In the genomic region with DNA sequence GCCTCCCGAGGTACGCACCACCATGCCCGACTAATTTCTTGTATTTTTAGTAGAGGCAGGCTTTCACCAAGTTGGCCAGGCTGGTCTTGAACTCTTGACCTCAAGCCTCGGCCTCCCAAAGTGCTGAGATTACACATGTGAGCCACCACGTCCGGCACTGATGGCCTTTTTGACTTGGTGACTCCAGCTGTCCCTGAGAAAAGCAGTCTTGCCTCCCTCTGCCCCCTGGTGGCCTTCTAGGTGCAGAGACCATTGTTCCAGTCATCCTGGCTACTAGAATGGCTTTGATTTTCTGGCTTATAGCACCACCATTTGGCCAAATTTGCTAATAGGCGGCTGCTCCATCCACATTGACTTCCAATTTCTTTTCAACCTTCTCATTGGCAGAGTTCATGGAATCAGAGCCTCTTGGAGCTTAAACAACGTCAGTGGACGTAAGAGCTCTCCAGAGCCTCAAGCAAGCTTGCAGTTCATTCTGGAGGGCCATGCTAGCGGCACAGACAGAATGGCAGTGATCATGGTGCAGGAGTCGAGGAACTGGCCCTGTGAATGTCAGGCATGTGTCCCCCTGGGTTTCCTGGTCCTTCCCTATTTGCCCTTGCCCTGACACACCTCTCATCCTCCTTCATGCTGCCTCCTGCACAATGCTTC, we compare ENCODE assay signal across 1 cellular context.
TF ChIP-seq lines count a peak whose summit lies in the region.

No MANE protein-coding gene starts in this region.

TF ChIP-seq in K562, 482 proteins besides CTCF, POLR2A, EP300 and RAD21 (continued from another document and continues in another):
- TF ChIP-seq HNRNPLL (IDR thresholded peaks at IDR 0.05; ENCODE audit: low read depth, low read length, poor library complexity, severe bottlenecking) (no peak), ZNF518B (CRISPR knock-in tag; IDR thresholded peaks at IDR 0.05) (no peak), HSF4 (CRISPR knock-in tag; IDR thresholded peaks at IDR 0.05; ENCODE audit: borderline replicate concordance) (no peak), SUPT5H (IDR thresholded peaks at IDR 0.05) (no peak), E2F5 (CRISPR knock-in tag; IDR thresholded peaks at IDR 0.05) (no peak), RBM15 (IDR thresholded peaks at IDR 0.05; ENCODE audit: insufficient read depth, low read length) (no peak), CREB1 (IDR thresholded peaks at IDR 0.05) (no peak), CREB1 (CRISPR knock-in tag; IDR thresholded peaks at IDR 0.05) (peak; percentile 67; the same call in 1 of the 2 replicates), SP1 (CRISPR knock-in tag; IDR thresholded peaks at IDR 0.05) (no peak), ZNF311 (CRISPR knock-in tag; IDR thresholded peaks at IDR 0.05) (no peak), TAF15 (IDR thresholded peaks at IDR 0.05; ENCODE audit: low read depth, low read length) (no peak), ETS1 (conservative IDR thresholded peaks at IDR 0.05; ENCODE audit: control insufficient read depth, low read depth, low read length) (no peak), MYC (IDR thresholded peaks at IDR 0.05; ENCODE audit: low read depth, low read length) (peak; percentile 60), MYC (CRISPR knock-in tag; IDR thresholded peaks at IDR 0.05; ENCODE audit: borderline replicate concordance, low read depth) (no peak), RUNX1 (IDR thresholded peaks at IDR 0.05; ENCODE audit: low read depth) (no peak), ILF3 (IDR thresholded peaks at IDR 0.05; ENCODE audit: borderline replicate concordance) (no peak), SAFB (IDR thresholded peaks at IDR 0.05; ENCODE audit: borderline replicate concordance, low read depth, low read length) (no peak), HCFC1 (IDR thresholded peaks at IDR 0.05; ENCODE audit: low read depth, low read length) (no peak), UBTF (IDR thresholded peaks at IDR 0.05; ENCODE audit: borderline replicate concordance in 1 of 2, low read depth in 2 of 2, low read length in 2 of 2) (peak in 1 of 2 experiments; percentile 59; a peak in 1 of 4 replicates), YY1 (IDR thresholded peaks at IDR 0.05; ENCODE audit: borderline replicate concordance in 1 of 3, control insufficient read depth in 1 of 3, extremely low read depth in 1 of 3, insufficient read depth in 3 of 3, insufficient read length in 1 of 3, insufficient replicate concordance in 2 of 3, low read depth in 1 of 3, low read length in 2 of 3) (peak in 2 of 3 experiments; percentile 38 to 71), GTF2A2 (tag; IDR thresholded peaks at IDR 0.05) (no peak), BACH1 (tag; IDR thresholded peaks at IDR 0.05) (no peak), ZNF551 (CRISPR knock-in tag; IDR thresholded peaks at IDR 0.05) (no peak), ZBTB8A (IDR thresholded peaks at IDR 0.05; ENCODE audit: partially characterized antibody) (no peak), PHF8 (IDR thresholded peaks at IDR 0.05; ENCODE audit: borderline replicate concordance, low read length) (no peak), ARID2 (IDR thresholded peaks at IDR 0.05) (peak; percentile 99), E4F1 (CRISPR knock-in tag; IDR thresholded peaks at IDR 0.05; ENCODE audit: borderline replicate concordance) (no peak), SIN3B (IDR thresholded peaks at IDR 0.05; ENCODE audit: low read depth) (no peak; the same call in 1 of the 2 replicates), NUFIP1 (IDR thresholded peaks at IDR 0.05; ENCODE audit: partially characterized antibody) (no peak), RBBP5 (IDR thresholded peaks at IDR 0.05; ENCODE audit: borderline replicate concordance, insufficient read depth, low read length, poor library complexity, severe bottlenecking) (no peak), ZNF561 (CRISPR knock-in tag; conservative IDR thresholded peaks at IDR 0.05) (no peak), RHOXF2B (CRISPR knock-in tag; conservative IDR thresholded peaks at IDR 0.05) (no peak), PHF20 (IDR thresholded peaks at IDR 0.05; ENCODE audit: partially characterized antibody) (no peak), ZNF277 (CRISPR knock-in tag; IDR thresholded peaks at IDR 0.05; ENCODE audit: borderline replicate concordance) (no peak), CCNT2 (IDR thresholded peaks at IDR 0.05; ENCODE audit: borderline replicate concordance, extremely low read depth, insufficient read length, low read depth, low read length) (no peak), ZNF239 (CRISPR knock-in tag; IDR thresholded peaks at IDR 0.05) (no peak), NCOA6 (IDR thresholded peaks at IDR 0.05) (no peak), ZNF75A (CRISPR knock-in tag; IDR thresholded peaks at IDR 0.05) (no peak), ZNF695 (CRISPR knock-in tag; IDR thresholded peaks at IDR 0.05) (no peak)
- TF ChIP-seq, protein P1, sequence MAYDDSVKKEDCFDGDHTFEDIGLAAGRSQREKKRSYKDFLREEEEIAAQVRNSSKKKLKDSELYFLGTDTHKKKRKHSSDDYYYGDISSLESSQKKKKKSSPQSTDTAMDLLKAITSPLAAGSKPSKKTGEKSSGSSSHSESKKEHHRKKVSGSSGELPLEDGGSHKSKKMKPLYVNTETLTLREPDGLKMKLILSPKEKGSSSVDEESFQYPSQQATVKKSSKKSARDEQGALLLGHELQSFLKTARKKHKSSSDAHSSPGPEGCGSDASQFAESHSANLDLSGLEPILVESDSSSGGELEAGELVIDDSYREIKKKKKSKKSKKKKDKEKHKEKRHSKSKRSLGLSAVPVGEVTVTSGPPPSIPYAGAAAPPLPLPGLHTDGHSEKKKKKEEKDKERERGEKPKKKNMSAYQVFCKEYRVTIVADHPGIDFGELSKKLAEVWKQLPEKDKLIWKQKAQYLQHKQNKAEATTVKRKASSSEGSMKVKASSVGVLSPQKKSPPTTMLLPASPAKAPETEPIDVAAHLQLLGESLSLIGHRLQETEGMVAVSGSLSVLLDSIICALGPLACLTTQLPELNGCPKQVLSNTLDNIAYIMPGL (CRISPR knock-in tag; IDR thresholded peaks at IDR 0.05) = no peak
- TF ChIP-seq, protein P2, sequence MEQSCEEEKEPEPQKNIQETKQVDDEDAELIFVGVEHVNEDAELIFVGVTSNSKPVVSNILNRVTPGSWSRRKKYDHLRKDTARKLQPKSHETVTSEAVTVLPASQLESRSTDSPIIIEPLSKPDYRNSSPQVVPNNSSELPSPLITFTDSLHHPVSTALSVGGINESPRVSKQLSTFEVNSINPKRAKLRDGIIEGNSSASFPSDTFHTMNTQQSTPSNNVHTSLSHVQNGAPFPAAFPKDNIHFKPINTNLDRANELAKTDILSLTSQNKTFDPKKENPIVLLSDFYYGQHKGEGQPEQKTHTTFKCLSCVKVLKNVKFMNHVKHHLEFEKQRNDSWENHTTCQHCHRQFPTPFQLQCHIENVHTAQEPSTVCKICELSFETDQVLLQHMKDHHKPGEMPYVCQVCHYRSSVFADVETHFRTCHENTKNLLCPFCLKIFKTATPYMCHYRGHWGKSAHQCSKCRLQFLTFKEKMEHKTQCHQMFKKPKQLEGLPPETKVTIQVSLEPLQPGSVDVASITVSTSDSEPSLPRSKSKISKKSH (CRISPR knock-in tag; IDR thresholded peaks at IDR 0.05) = no peak
- TF ChIP-seq, protein P3, sequence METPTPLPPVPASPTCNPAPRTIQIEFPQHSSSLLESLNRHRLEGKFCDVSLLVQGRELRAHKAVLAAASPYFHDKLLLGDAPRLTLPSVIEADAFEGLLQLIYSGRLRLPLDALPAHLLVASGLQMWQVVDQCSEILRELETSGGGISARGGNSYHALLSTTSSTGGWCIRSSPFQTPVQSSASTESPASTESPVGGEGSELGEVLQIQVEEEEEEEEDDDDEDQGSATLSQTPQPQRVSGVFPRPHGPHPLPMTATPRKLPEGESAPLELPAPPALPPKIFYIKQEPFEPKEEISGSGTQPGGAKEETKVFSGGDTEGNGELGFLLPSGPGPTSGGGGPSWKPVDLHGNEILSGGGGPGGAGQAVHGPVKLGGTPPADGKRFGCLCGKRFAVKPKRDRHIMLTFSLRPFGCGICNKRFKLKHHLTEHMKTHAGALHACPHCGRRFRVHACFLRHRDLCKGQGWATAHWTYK (CRISPR knock-in tag; IDR thresholded peaks at IDR 0.05) = no peak
- TF ChIP-seq, protein P4, sequence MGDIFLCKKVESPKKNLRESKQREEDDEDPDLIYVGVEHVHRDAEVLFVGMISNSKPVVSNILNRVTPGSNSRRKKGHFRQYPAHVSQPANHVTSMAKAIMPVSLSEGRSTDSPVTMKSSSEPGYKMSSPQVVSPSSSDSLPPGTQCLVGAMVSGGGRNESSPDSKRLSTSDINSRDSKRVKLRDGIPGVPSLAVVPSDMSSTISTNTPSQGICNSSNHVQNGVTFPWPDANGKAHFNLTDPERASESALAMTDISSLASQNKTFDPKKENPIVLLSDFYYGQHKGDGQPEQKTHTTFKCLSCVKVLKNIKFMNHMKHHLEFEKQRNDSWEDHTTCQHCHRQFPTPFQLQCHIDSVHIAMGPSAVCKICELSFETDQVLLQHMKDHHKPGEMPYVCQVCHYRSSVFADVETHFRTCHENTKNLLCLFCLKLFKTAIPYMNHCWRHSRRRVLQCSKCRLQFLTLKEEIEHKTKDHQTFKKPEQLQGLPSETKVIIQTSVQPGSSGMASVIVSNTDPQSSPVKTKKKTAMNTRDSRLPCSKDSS (IDR thresholded peaks at IDR 0.05; ENCODE audit: low read depth, partially characterized antibody) = no peak
